ENCODE assay signal across 21 cellular contexts in genomic region chr3:95235916-95236315, GRCh38.
"Had no signal": no experiment of that assay in that cellular context is flagged by ENCODE, and none has a peak within 500 bp of the region (broad histone marks: within the 10 kb centered on the region; RNA-seq: fewer than 3 reads in every experiment).

No MANE protein-coding gene starts in this region.

- DNase-seq: cerebellar nuclear complex; erythroblast; foreskin melanocyte; heart left ventricle; hippocampal formation; kidney glomerular epithelial cell; mammary epithelial cell; natural killer cell; pancreas; retina; spleen; stimulated activated CD4-positive, alpha-beta T cell treated with anti-CD3 and anti-CD28 coated beads, Interleukin-15, amount 100 ng/mL, for 24 hours; stimulated activated CD4-positive, alpha-beta T cell treated with anti-CD3 and anti-CD28 coated beads, Interleukin-1b, Interleukin-23, amount 100 ng/mL, for 48 hours; stimulated activated CD4-positive, alpha-beta T cell treated with anti-CD3 and anti-CD28 coated beads, Interleukin-4, amount 100 ng/mL, for 4 hours; stimulated activated naive B cell treated with anti-CD40 and anti-IgM and Interleukin-4, amounts not matched to agents 10 μg/mL and 1 μg/mL and 100 μg/mL, for 72 hours; stimulated activated naive CD8-positive, alpha-beta T cell treated with anti-CD3 and anti-CD28 coated beads, Interleukin-15, amount 100 ng/mL, for 72 hours; transverse colon had no signal

- H3K9ac ChIP-seq: neural progenitor cell had no signal

- H3K27ac ChIP-seq: heart left ventricle, neural progenitor cell, pancreas, spleen, thoracic aorta, transverse colon had no signal

- ATAC-seq: heart left ventricle; left lobe of liver; natural killer cell; pancreas; sciatic nerve; stimulated activated naive B cell treated with anti-CD40 and anti-IgM and Interleukin-4, amounts not matched to agents 10 μg/mL and 1 μg/mL and 100 μg/mL, for 72 hours; stimulated activated naive CD8-positive, alpha-beta T cell treated with anti-CD3 and anti-CD28 coated beads, Interleukin-15, amount 100 ng/mL, for 72 hours had no signal

- H3K27me3 ChIP-seq: heart left ventricle, neural progenitor cell, pancreas, spleen, transverse colon had no signal

- H3K36me3 ChIP-seq: heart left ventricle, neural progenitor cell, pancreas, spleen, thoracic aorta, transverse colon had no signal

- H2AFZ ChIP-seq: neural progenitor cell had no signal

- H3K4me1 ChIP-seq: heart left ventricle, neural progenitor cell, pancreas, spleen, transverse colon had no signal

- H3K4me2 ChIP-seq: neural progenitor cell had no signal

- H3K9me3 ChIP-seq: thoracic aorta, transverse colon had no signal

- H3K4me3 ChIP-seq: heart left ventricle, neural progenitor cell, pancreas, spleen, thoracic aorta, transverse colon had no signal
